Comparison of ENCODE assay signal across 18 cellular contexts in genomic region chr16:84895016-84895415, GRCh38.
DNase-seq lines count a peak whose midpoint lies in the region; ATAC-seq, FAIRE-seq and TF ChIP-seq lines count a peak whose summit lies in the region.
"Had no signal": no experiment of that assay in that cellular context is flagged by ENCODE, and none has a peak within 500 bp of the region (broad histone marks: within the 10 kb centered on the region; RNA-seq: fewer than 3 reads in every experiment).

No MANE protein-coding gene starts in this region.

- no TSS peak for BruUV-seq in K562 (replicated peaks; lab: Mats Ljungman, UMichigan)

- H3K79me2 ChIP-seq in K562 (ENCODE audit: control insufficient read depth, insufficient read depth, low read length): no peaks in the 10 kb centered on the region

- CTCF ChIA-PET in K562 (lab: Yijun Ruan, JAX; ENCODE audit: low intra/inter-chr PET ratio): no interaction called here

- in situ Hi-C loops in K562 (cut with MboI): no loop called here

- peak overlapping the region; percentile 80 to 97 (median 89) for H3K27ac Mint-ChIP-seq in CD14-positive monocyte
- H3K27ac Mint-ChIP-seq: CD4-positive, CD25-positive, alpha-beta regulatory T cell; CD8-positive, alpha-beta T cell had no signal

- no peak overlapping the region for H3K9ac ChIP-seq in K562 (ENCODE audit: insufficient read depth in 1 of 2, low read depth in 2 of 2, low read length in 2 of 2)
- H3K9ac ChIP-seq: GM23248 had no signal

- no peak for TF ChIP-seq EP300 in K562 (IDR thresholded peaks at IDR 0.05; ENCODE audit: low read length)

- TF ChIP-seq POLR2A in K562 (conservative IDR thresholded peaks at IDR 0.05) (no peak), spleen (IDR thresholded peaks at IDR 0.05) (no peak)

- no peak overlapping the region for H3K4me2 ChIP-seq in K562 (ENCODE audit: insufficient read depth, low read length)

- no peak overlapping the region for H2AFZ ChIP-seq in K562 (ENCODE audit: low read depth, low read length)
- H2AFZ ChIP-seq: GM23248 had no signal

- peaks cover 0 to 12% (median 7%) of the 10 kb centered on the region in 7 donors for H3K9me3 Mint-ChIP-seq in CD14-positive monocyte
- H3K9me3 Mint-ChIP-seq: CD8-positive, alpha-beta T cell had no signal

- no peak overlapping the region for H3K4me3 Mint-ChIP-seq in CD14-positive monocyte
- H3K4me3 Mint-ChIP-seq: CD4-positive, CD25-positive, alpha-beta regulatory T cell; CD8-positive, alpha-beta T cell had no signal

- H3K36me3 ChIP-seq in K562 (ENCODE audit: control insufficient read depth, insufficient read depth, low read length): no peaks in the 10 kb centered on the region
- peaks cover 0 to 74% (median 0%) of the 10 kb centered on the region in 6 donors for H3K36me3 ChIP-seq in spleen
- H3K36me3 ChIP-seq in WERI-Rb-1: no peaks in the 10 kb centered on the region

- FAIRE-seq in K562 (lab: Jason Lieb, UNC): no peak
- FAIRE-seq: G401.6, GM12892, H1 had no signal

- no peak for ATAC-seq in K562
- no peak for ATAC-seq in HG02938 (IDR thresholded peaks at IDR 0.05; ENCODE audit: unreplicated experiment)
- ATAC-seq: CD8-positive, alpha-beta T cell had no signal

- H3K36me3 Mint-ChIP-seq in CD14-positive monocyte: peaks cover 27 to 72% of the 10 kb centered on the region in 2 donors
- H3K36me3 Mint-ChIP-seq: CD4-positive, CD25-positive, alpha-beta regulatory T cell; CD8-positive, alpha-beta T cell had no signal

- H4K20me1 ChIP-seq in K562 (replicated peaks; ENCODE audit: control insufficient read depth, insufficient read depth, low read length): peaks cover 9% of the 10 kb centered on the region; the same call in 1 of the 2 replicates

- TF ChIP-seq CTCF in CD14-positive monocyte (IDR thresholded peaks at IDR 0.05) (no peak), K562 (IDR thresholded peaks at IDR 0.05 in 2 of 3, conservative IDR thresholded peaks at IDR 0.05 in 1 of 3; ENCODE audit: insufficient read depth in 2 of 3, low read depth in 1 of 3, low read length in 3 of 3) (no peak), spleen (IDR thresholded peaks at IDR 0.05 in 8 of 11, conservative IDR thresholded peaks at IDR 0.05 in 3 of 11) (no peak), WERI-Rb-1 (IDR thresholded peaks at IDR 0.05; ENCODE audit: low read depth, low read length) (no peak)

- H3K4me1 ChIP-seq in K562 (replicated peaks in 1 of 2; ENCODE audit: control insufficient read depth in 2 of 2, insufficient read depth in 2 of 2, low read length in 2 of 2) (peaks cover 0 to 3% of the 10 kb centered on the region in 2 experiments; a peak in 2 of 5 replicates), spleen (peaks cover 0 to 74% (median 8%) of the 10 kb centered on the region in 6 donors)

- peaks cover 65 to 85% of the 10 kb centered on the region in 2 experiments for H3K27me3 ChIP-seq in K562 (ENCODE audit: control insufficient read depth in 2 of 2, insufficient read depth in 2 of 2, low read length in 2 of 2)
- peaks cover 0 to 42% (median 0%) of the 10 kb centered on the region in 7 donors for H3K27me3 ChIP-seq in spleen (replicated peaks in 1 of 7)
- no peaks in the 10 kb centered on the region for H3K27me3 ChIP-seq in WERI-Rb-1 (ENCODE audit: insufficient read depth, low read depth, severe bottlenecking)

- H3K27me3 Mint-ChIP-seq in CD14-positive monocyte (ENCODE audit: low read depth in 3 of 3): peaks cover 0 to 4% (median 0%) of the 10 kb centered on the region in 3 donors
- H3K27me3 Mint-ChIP-seq: CD4-positive, CD25-positive, alpha-beta regulatory T cell had no signal

- no peak for DNase-seq in CD14-positive monocyte (ENCODE audit: low spot score)
- no peak for DNase-seq in K562 (ENCODE audit: extremely low read depth in 1 of 4, low spot score in 3 of 4)
- no peak for DNase-seq in spleen
- no peak for DNase-seq in NCI-H1092 treated with DMSO at 0.1 percent for 48 hours (lab: John Stamatoyannopoulos, UW)
- DNase-seq in WERI-Rb-1: no peak
- DNase-seq: C1 segment of cervical spinal cord; Caco-2; CD4-positive, CD25-positive, alpha-beta regulatory T cell; CD8-positive, alpha-beta T cell; DMS153; DND-41; GM23248; H7; HCEC 1CT had no signal

- POLR2A ChIA-PET in K562 (lab: Yijun Ruan, JAX): interaction anchor here (1.0 to 1.3 kb wide), 2 partner anchors 10 to 14 kb away, joined by 3 to 4 read pairs; no protein-coding TSS in a partner anchor

- intact Hi-C loops in CD14-positive monocyte (cut with micrococcal nuclease): loop anchor here in 1 of 2 donors (2.0 to 5.0 kb wide), 2 partner anchors 16 to 153 kb away; no protein-coding TSS in a partner anchor
- intact Hi-C loops in K562 (cut with micrococcal nuclease): no loop called here
- intact Hi-C loops in spleen (cut with DNase I; ENCODE audit: low total_unique reads): no loop called here

- no peak for TF ChIP-seq RAD21 in K562 (CRISPR knock-in tag; conservative IDR thresholded peaks at IDR 0.05 in 1 of 2, IDR thresholded peaks at IDR 0.05 in 1 of 2)

- H3K9me3 ChIP-seq in K562 (replicated peaks; ENCODE audit: control insufficient read depth, insufficient read depth, low read depth, low read length) (peaks cover 3% of the 10 kb centered on the region; the same call in 1 of the 2 replicates), spleen (no peaks in the 10 kb centered on the region), WERI-Rb-1 (ENCODE audit: severe bottlenecking) (no peaks in the 10 kb centered on the region)
- H3K9me3 ChIP-seq: Caco-2 had no signal

- H3K9me1 ChIP-seq in K562 (ENCODE audit: control insufficient read depth, insufficient read depth, low read length): no peaks in the 10 kb centered on the region

- peaks cover 76% of the 10 kb centered on the region for H3K4me1 Mint-ChIP-seq in CD14-positive monocyte

- H3K27ac ChIP-seq in K562 (ENCODE audit: extremely low read depth, low read depth, low read length): no peak overlapping the region
- peak overlapping the region in 7 of 8 donors; percentile 57 to 95 (median 83) for H3K27ac ChIP-seq in spleen
- H3K27ac ChIP-seq in WERI-Rb-1: no peak overlapping the region
- H3K27ac ChIP-seq: GM23248 had no signal

- H3K4me3 ChIP-seq in K562 (no peak overlapping the region), spleen (peak overlapping the region in 1 of 8 donors; percentile 13), WERI-Rb-1 (ENCODE audit: low read depth, low read length) (no peak overlapping the region)
- H3K4me3 ChIP-seq: GM23248 had no signal

- 6% methylated on average over 6 of the region's 6 CpGs for WGBS in K562 (ENCODE audit: insufficient coverage, low coverage, missing lambda C conversion rate)
- 60 to 71% (median 65%) methylated on average over 6 of the region's 6 CpGs for WGBS in spleen, 5 donors

TF ChIP-seq in K562, 482 proteins besides CTCF, POLR2A, EP300 and RAD21:
- peak; percentile 15 for TF ChIP-seq RBM25 (IDR thresholded peaks at IDR 0.05; ENCODE audit: low read depth, low read length, severe bottlenecking)
- TF ChIP-seq ZFP36 (IDR thresholded peaks at IDR 0.05; ENCODE audit: low read depth, low read length, partially characterized antibody): peak; percentile 71
- 0 out of 2 replicates have a peak, but pooled peaks have one; percentile 41 for TF ChIP-seq NR2C2 (CRISPR knock-in tag; IDR thresholded peaks at IDR 0.05)
- no peak for TF ChIP-seq NR2C2 (tag; IDR thresholded peaks at IDR 0.05)
- no peak for TF ChIP-seq ESRRB (CRISPR knock-in tag; IDR thresholded peaks at IDR 0.05; ENCODE audit: borderline replicate concordance)
- 0 out of 4 replicates have a peak, but pooled peaks of 1 of the 2 experiments have one; percentile 5 for TF ChIP-seq RCOR1 (IDR thresholded peaks at IDR 0.05; ENCODE audit: borderline replicate concordance in 1 of 2, low read depth in 2 of 2, low read length in 2 of 2)
- 0 out of 2 replicates have a peak, but pooled peaks have one; percentile 35 for TF ChIP-seq BCOR (IDR thresholded peaks at IDR 0.05)

Comparison
In these comparisons a context has a peak if more than half of its experiments do, and no peak if none do; other contexts are left out.
1. H3K27ac ChIP-seq: peak in spleen (7 of 8); none in K562 (single experiment) and WERI-Rb-1 (single experiment).